21 cellular contexts compared by ENCODE assay signal in the genomic region with DNA sequence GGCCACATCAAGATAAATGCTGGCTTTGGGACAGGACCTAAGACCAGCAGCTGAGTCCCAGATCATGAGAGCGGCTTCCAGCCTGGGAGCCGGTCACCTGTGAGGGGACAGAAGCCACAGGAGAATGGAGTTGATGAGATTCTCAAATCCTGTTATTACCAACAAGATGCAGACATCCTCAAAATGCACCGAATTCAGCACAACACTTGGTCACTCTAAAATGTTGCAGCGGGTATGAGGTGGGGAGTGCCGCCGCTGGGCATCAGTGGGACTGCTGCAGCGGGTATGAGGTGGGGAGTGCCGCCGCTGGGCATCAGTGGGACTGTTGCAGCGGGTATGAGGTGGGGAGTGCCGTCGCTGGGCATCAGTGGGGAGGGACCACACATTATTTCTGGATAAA. TPM values are rescaled to one million over a fixed set of nuclear protein-coding genes. Genes with fewer than 3 reads are reported as not detected.
DNase-seq lines count a peak whose midpoint lies in the region; ATAC-seq and TF ChIP-seq lines count a peak whose summit lies in the region.
"Had no signal": no experiment of that assay in that cellular context is flagged by ENCODE, and none has a peak within 500 bp of the region (broad histone marks: within the 10 kb centered on the region; RNA-seq: fewer than 3 reads in every experiment).

No MANE protein-coding gene starts in this region.

- intact Hi-C loops in IMR-90 (cut with micrococcal nuclease): no loop called here
- intact Hi-C loops in dendritic cell treated with granulocyte-macrophage colony-stimulating factor and Interleukin-4, amounts not matched to agents 40 ng/mL and 50 ng/mL, for 4 days (cut with micrococcal nuclease): no loop called here

- peak overlapping the region; percentile 35; the same call in 1 of the 2 replicates for H3K23ac ChIP-seq in IMR-90 (ENCODE audit: low read depth, low read length)

- no peaks in the 10 kb centered on the region for H3K27me3 Mint-ChIP-seq in dendritic cell treated with granulocyte-macrophage colony-stimulating factor and Interleukin-4, amounts not matched to agents 40 ng/mL and 50 ng/mL, for 4 days
- H3K27me3 Mint-ChIP-seq in nephron progenitor cell (ENCODE audit: low read depth, poor library complexity): no peaks in the 10 kb centered on the region

- H3K36me3 Mint-ChIP-seq in dendritic cell treated with granulocyte-macrophage colony-stimulating factor and Interleukin-4, amounts not matched to agents 40 ng/mL and 50 ng/mL, for 4 days (ENCODE audit: low read depth): peaks cover 40% of the 10 kb centered on the region
- no peaks in the 10 kb centered on the region for H3K36me3 Mint-ChIP-seq in nephron progenitor cell (ENCODE audit: low read depth)

- dilution Hi-C loops in IMR-90 (cut with HindIII; ENCODE audit: low sequenced_read_pairs, unreplicated experiment): no loop called here

- in situ Hi-C loops in IMR-90 (cut with MboI; ENCODE audit: low sequenced_read_pairs): no loop called here

- no peak overlapping the region for H3K27ac ChIP-seq in IMR-90 (ENCODE audit: insufficient read depth, low read length)
- H3K27ac ChIP-seq: PC-9, testis had no signal

- no peaks in the 10 kb centered on the region; the same call in 1 of the 2 replicates for H3K36me3 ChIP-seq in IMR-90 (ENCODE audit: control insufficient read depth, insufficient read depth, low read length)

- no peaks in the 10 kb centered on the region for H3K9me3 ChIP-seq in IMR-90 (ENCODE audit: control insufficient read depth, insufficient read depth, low read length)
- H3K9me3 ChIP-seq: testis had no signal

- H2BK20ac ChIP-seq in IMR-90 (ENCODE audit: low read depth, low read length): no peak overlapping the region

- H3K18ac ChIP-seq in IMR-90 (ENCODE audit: low read depth, low read length): no peak overlapping the region

- H3K14ac ChIP-seq in IMR-90 (replicated peaks; ENCODE audit: low read depth, low read length): 0 out of 2 replicates have a peak overlapping the region, but pooled peaks have one; percentile 66

- 100% methylated on average over 1 of the region's 12 CpGs; no CpG with 5 or more reads in 1 of the 2 experiments for WGBS in IMR-90 (ENCODE audit: extremely low coverage in 2 of 2, insufficient read length in 1 of 2), 2 experiments

- no peak overlapping the region for H4K5ac ChIP-seq in IMR-90 (ENCODE audit: low read depth, low read length)

- H2AK5ac ChIP-seq in IMR-90 (ENCODE audit: low read depth, low read length): no peak overlapping the region; the same call in 1 of the 2 replicates

- H4K8ac ChIP-seq in IMR-90 (ENCODE audit: low read depth in 2 of 2, low read length in 2 of 2): no peak overlapping the region; a peak in 1 of 4 replicates

- no peak overlapping the region for H3K4ac ChIP-seq in IMR-90 (ENCODE audit: low read depth, low read length)

- CTCF ChIA-PET in IMR-90 (lab: Yijun Ruan, JAX): interaction anchor here (1.5 kb wide), 1 partner anchor 152 kb away, joined by 5 read pairs; no protein-coding TSS in a partner anchor

- peaks cover 58% of the 10 kb centered on the region for H3K9me1 ChIP-seq in IMR-90 (ENCODE audit: insufficient read depth, low read length)

- no peaks in the 10 kb centered on the region for H3K9me3 Mint-ChIP-seq in dendritic cell treated with granulocyte-macrophage colony-stimulating factor and Interleukin-4, amounts not matched to agents 40 ng/mL and 50 ng/mL, for 4 days
- H3K9me3 Mint-ChIP-seq in nephron progenitor cell: no peaks in the 10 kb centered on the region
- H3K9me3 Mint-ChIP-seq: HFFc6 had no signal

- H3K4me3 ChIP-seq in IMR-90 (ENCODE audit: insufficient read depth, low read depth, low read length) (no peak overlapping the region), foreskin fibroblast (ENCODE audit: low read depth in 1 of 2, low read length in 2 of 2) (no peak overlapping the region)
- H3K4me3 ChIP-seq: GM12878, PC-9, testis had no signal

- peaks cover 94% of the 10 kb centered on the region for H3K4me1 Mint-ChIP-seq in dendritic cell treated with granulocyte-macrophage colony-stimulating factor and Interleukin-4, amounts not matched to agents 40 ng/mL and 50 ng/mL, for 4 days (ENCODE audit: low read depth)
- H3K4me1 Mint-ChIP-seq in nephron progenitor cell: peaks cover 95% of the 10 kb centered on the region

- no peak overlapping the region for H3K56ac ChIP-seq in IMR-90 (ENCODE audit: extremely low read depth, insufficient read depth, low read length)

- H4K20me1 ChIP-seq in IMR-90 (ENCODE audit: insufficient read depth, low read length): peaks cover 89% of the 10 kb centered on the region

- H3K27ac Mint-ChIP-seq in dendritic cell treated with granulocyte-macrophage colony-stimulating factor and Interleukin-4, amounts not matched to agents 40 ng/mL and 50 ng/mL, for 4 days: peak overlapping the region; percentile 63
- H3K27ac Mint-ChIP-seq in nephron progenitor cell: peak overlapping the region; percentile 61
- H3K27ac Mint-ChIP-seq: HFFc6 had no signal

- H2BK5ac ChIP-seq in IMR-90 (ENCODE audit: low read depth, low read length, poor library complexity, severe bottlenecking): no peak overlapping the region

- H2AK9ac ChIP-seq in IMR-90 (replicated peaks; ENCODE audit: low read depth, low read length, poor library complexity): no peak overlapping the region

- no peak overlapping the region for H2BK15ac ChIP-seq in IMR-90 (ENCODE audit: low read depth, low read length)

- no peak overlapping the region for H4K91ac ChIP-seq in IMR-90 (ENCODE audit: insufficient read depth, low read depth, low read length)

- ATAC-seq in IMR-90 (ENCODE audit: low read depth): no peak
- ATAC-seq: activated CD4-positive, CD25-positive, alpha-beta regulatory T cell treated with anti-CD3 and anti-CD28 coated beads, Interleukin-2, amount 50 U/mL, for 24 hours; GM12878 had no signal

- no peak overlapping the region for H2AFZ ChIP-seq in IMR-90 (replicated peaks; ENCODE audit: low read length, poor library complexity)
- H2AFZ ChIP-seq: PC-9 had no signal

- TF ChIP-seq CTCF in IMR-90 (conservative IDR thresholded peaks at IDR 0.05; ENCODE audit: low read depth, low read length) (no peak), nephron progenitor cell (IDR thresholded peaks at IDR 0.05) (no peak), foreskin fibroblast (IDR thresholded peaks at IDR 0.05; ENCODE audit: low read depth, low read length) (no peak)

- H3K79me1 ChIP-seq in IMR-90 (ENCODE audit: low read depth in 1 of 2, low read length in 2 of 2): peaks cover 37 to 99% of the 10 kb centered on the region in 2 experiments; a peak in 3 of 4 replicates

- H3K4me1 ChIP-seq in IMR-90 (ENCODE audit: control insufficient read depth, insufficient read depth, low read length): peaks cover 57% of the 10 kb centered on the region

- POLR2A ChIA-PET in IMR-90 (lab: Charles Lee; ENCODE audit: unreplicated experiment): no interaction called here

- DNase-seq in NCI-H510A treated with DMSO at 0.1 percent for 48 hours (lab: John Stamatoyannopoulos, UW): peak; percentile 54
- DNase-seq in NCI-H510A (lab: John Stamatoyannopoulos, UW): no peak
- no peak for DNase-seq in IMR-90
- no peak for DNase-seq in nephron progenitor cell
- no peak for DNase-seq in ecto neural progenitor cell (ENCODE audit: low spot score)
- DNase-seq in DMS153 treated with DMSO at 0.1 percent for 48 hours (lab: John Stamatoyannopoulos, UW; ENCODE audit: unreplicated experiment): no peak
- no peak for DNase-seq in foreskin fibroblast
- DNase-seq: 8988T; activated CD8-positive, alpha-beta memory T cell treated with anti-CD3 and anti-CD28 coated beads, Interleukin-2, amount 50 U/mL, for 4 hours; activated effector memory CD4-positive, alpha-beta T cell treated with anti-CD3 and anti-CD28 coated beads, Interleukin-2, amount 50 U/mL, for 16 hours; amygdala; GF-D8; Kasumi-1; NCI-H1105; NCI-H526; PC-9; testis had no signal

- H3K4me2 ChIP-seq in IMR-90 (ENCODE audit: low read depth, low read length): no peak overlapping the region
- H3K4me2 ChIP-seq: PC-9 had no signal

- BruUV-seq in IMR-90 (replicated peaks; lab: Mats Ljungman, UMichigan): no TSS peak

- no peak overlapping the region for H2BK120ac ChIP-seq in IMR-90 (ENCODE audit: low read depth, low read length)

- TF ChIP-seq POLR2A in IMR-90 (IDR thresholded peaks at IDR 0.05; ENCODE audit: low read depth, low read length): no peak

- no peaks in the 10 kb centered on the region for H3K27me3 ChIP-seq in IMR-90 (ENCODE audit: control insufficient read depth, insufficient read depth, low read length)
- H3K27me3 ChIP-seq: testis had no signal

- no peak for TF ChIP-seq RAD21 in IMR-90 (IDR thresholded peaks at IDR 0.05; ENCODE audit: low read length)

- no peak overlapping the region for H3K4me3 Mint-ChIP-seq in dendritic cell treated with granulocyte-macrophage colony-stimulating factor and Interleukin-4, amounts not matched to agents 40 ng/mL and 50 ng/mL, for 4 days
- peak overlapping the region; percentile 18 for H3K4me3 Mint-ChIP-seq in nephron progenitor cell
- H3K4me3 Mint-ChIP-seq: HFFc6 had no signal

- no peak overlapping the region for H3K9ac ChIP-seq in IMR-90 (ENCODE audit: low read depth, low read length)

TF ChIP-seq in IMR-90, 13 proteins besides CTCF, POLR2A, EP300 and RAD21 (continues in another document):
- TF ChIP-seq CHD1 (IDR thresholded peaks at IDR 0.05; ENCODE audit: low read depth, low read length) (no peak), CEBPB (IDR thresholded peaks at IDR 0.05; ENCODE audit: low read depth, low read length) (no peak)

RNA-seq across cellular contexts. Expression of a gene that starts 21.2 kb away (rescaled TPM):
- total RNA-seq in IMR-90 (2012; rRNA removed): 42.5 and 46.7 TPM in 2 replicates
- polyA plus RNA-seq in IMR-90 (2012; rRNA removed): 111 and 165 TPM in 2 replicates
- polyA plus RNA-seq in IMR-90 (2012; cell fraction: cytosol; rRNA removed): 75.6 and 136 TPM in 2 replicates
- polyA plus RNA-seq in IMR-90 (2012; cell fraction: nucleus; rRNA removed; ENCODE audit: low replicate concordance): 170 and 215 TPM in 2 replicates

RNA-seq across cellular contexts. Expression of a gene that starts 42.7 kb away (rescaled TPM):
- total RNA-seq in IMR-90 (2012; rRNA removed): 0.54 and 1.4 TPM in 2 replicates
- polyA plus RNA-seq in IMR-90 (2012; rRNA removed): 4.9 and 5.6 TPM in 2 replicates
- 2.2 and 2.4 TPM in 2 replicates for polyA plus RNA-seq in IMR-90 (2012; cell fraction: cytosol; rRNA removed)
- polyA plus RNA-seq in IMR-90 (2012; cell fraction: nucleus; rRNA removed; ENCODE audit: low replicate concordance): 34.4 and 78.7 TPM in 2 replicates

RNA-seq across cellular contexts. Expression of a gene that starts 52.1 kb away (rescaled TPM):
- total RNA-seq in IMR-90 (2012; rRNA removed): 1.4 and 1.7 TPM in 2 replicates
- polyA plus RNA-seq in IMR-90 (2012; rRNA removed): 3.1 TPM in 2 replicates
- polyA plus RNA-seq in IMR-90 (2012; cell fraction: cytosol; rRNA removed): 2.2 and 3.0 TPM in 2 replicates
- polyA plus RNA-seq in IMR-90 (2012; cell fraction: nucleus; rRNA removed; ENCODE audit: low replicate concordance): 27.6 and 28.8 TPM in 2 replicates

RNA-seq across cellular contexts. Expression of a gene that starts 53.1 kb away (rescaled TPM):
- 297 and 375 TPM in 2 replicates for total RNA-seq in IMR-90 (2012; rRNA removed)
- 1,140 and 1,276 TPM in 2 replicates for polyA plus RNA-seq in IMR-90 (2012; rRNA removed)
- 644 and 1,099 TPM in 2 replicates for polyA plus RNA-seq in IMR-90 (2012; cell fraction: cytosol; rRNA removed)
- 285 and 599 TPM in 2 replicates for polyA plus RNA-seq in IMR-90 (2012; cell fraction: nucleus; rRNA removed; ENCODE audit: low replicate concordance)
